ENCODE assay signal across 8 cellular contexts in genomic region chr1:155322571-155322952, GRCh38. TPM values are rescaled to one million over a fixed set of nuclear protein-coding genes. Genes with fewer than 3 reads are reported as not detected.
A peak's percentile ranks its signal among the peaks of the same experiment; 100 is the strongest.
DNase-seq lines count a peak whose midpoint lies in the region; ATAC-seq and TF ChIP-seq lines count a peak whose summit lies in the region.

No MANE protein-coding gene starts in this region.

- ATAC-seq in lower lobe of right lung (no peak), GM18870 (IDR thresholded peaks at IDR 0.05; ENCODE audit: unreplicated experiment) (no peak)

- TF ChIP-seq POLR2A in NB4 (IDR thresholded peaks at IDR 0.05; ENCODE audit: extremely low read depth, insufficient read length): no peak

- H3K27ac ChIP-seq in caudate nucleus (ENCODE audit: low read depth, low read length): peak overlapping the region; percentile 97
- peak overlapping the region; percentile 94 for H3K27ac ChIP-seq in lower lobe of right lung
- H3K27ac ChIP-seq in tibial artery: peak overlapping the region; percentile 89 to 99

- H3K4me1 ChIP-seq in lower lobe of right lung (peaks cover 38% of the 10 kb centered on the region), tibial artery (peaks cover 0 to 51% (median 33%) of the 10 kb centered on the region in 4 donors)

- H3K27me3 ChIP-seq in lower lobe of right lung (ENCODE audit: low read depth) (no peaks in the 10 kb centered on the region), tibial artery (no peaks in the 10 kb centered on the region)

- DNase-seq in DMS 273 (lab: John Stamatoyannopoulos, UW; ENCODE audit: unreplicated experiment): peak; percentile 64
- DNase-seq in DMS 273 treated with DMSO at 0.1 percent for 48 hours (lab: John Stamatoyannopoulos, UW): no peak
- peak; percentile 41 for DNase-seq in NB4 (ENCODE audit: low read depth)
- peak in 9 of 61 donors; percentile 13 to 64 (median 46) for DNase-seq in caudate nucleus (lab: John Stamatoyannopoulos, UW)
- DNase-seq in lower lobe of right lung: peak; percentile 53
- no peak for DNase-seq in tibial artery
- no peak for DNase-seq in middle frontal gyrus (ENCODE audit: extremely low spot score, low spot score)

- intact Hi-C loops in lower lobe of right lung (cut with DNase I) (no loop called here), tibial artery (cut with DNase I; ENCODE audit: low total_unique reads) (loop anchor here (5.0 kb wide), 2 partner anchors 45 to 70 kb away; partner anchors contain the start of gene HCN3)

- H3K36me3 ChIP-seq in lower lobe of right lung: peaks cover 45% of the 10 kb centered on the region
- peaks cover 0 to 27% (median 11%) of the 10 kb centered on the region in 3 donors for H3K36me3 ChIP-seq in tibial artery

- H3K9me3 ChIP-seq in lower lobe of right lung (no peaks in the 10 kb centered on the region), tibial artery (no peaks in the 10 kb centered on the region)

- TF ChIP-seq CTCF in NB4 (IDR thresholded peaks at IDR 0.05; ENCODE audit: low read depth, low read length): no peak
- TF ChIP-seq CTCF in lower lobe of right lung (IDR thresholded peaks at IDR 0.05): no peak
- TF ChIP-seq CTCF in tibial artery (IDR thresholded peaks at IDR 0.05): no peak

- H3K4me3 ChIP-seq in NB4 (ENCODE audit: low read depth, low read length) (peak overlapping the region; percentile 25), lower lobe of right lung (peak overlapping the region; percentile 95), tibial artery (peak overlapping the region; percentile 65 to 91)

RNA-seq across cellular contexts. Expression of gene RUSC1, which starts 1.9 kb away (rescaled TPM):
- 27.6 TPM for total RNA-seq in lower lobe of right lung

RNA-seq across cellular contexts. Expression of gene FDPS, which starts 13.9 kb away (rescaled TPM):
- total RNA-seq in lower lobe of right lung: 184 TPM

RNA-seq across cellular contexts. Expression of gene PKLR, which starts 21.3 kb away (rescaled TPM):
- not detected for total RNA-seq in lower lobe of right lung

RNA-seq across cellular contexts. Expression of gene HCN3, which starts 45.3 kb away (rescaled TPM):
- total RNA-seq in lower lobe of right lung: 4.2 TPM

RNA-seq across cellular contexts. Expression of gene CLK2, which starts 49.3 kb away (rescaled TPM):
- total RNA-seq in lower lobe of right lung: 51.1 TPM

Comparison
In these comparisons a context has a peak if more than half of its experiments do, and no peak if none do; other contexts are left out.
1. DNase-seq: peak in DMS 273 (single experiment), NB4 (single experiment) and lower lobe of right lung (single experiment); none in DMS 273 treated with DMSO at 0.1 percent for 48 hours (single experiment), tibial artery (0 of 2) and middle frontal gyrus (single experiment).
2. H3K4me3 ChIP-seq: peak in every context shown above with its lines; median percentile 95 in lower lobe of right lung; 78 in tibial artery; 25 in NB4.
3. Peak in every context shown above with its lines, with median percentiles within 50 percentile points of each other: H3K27ac ChIP-seq.